ENCODE assay signal across 17 cellular contexts in the genomic region with DNA sequence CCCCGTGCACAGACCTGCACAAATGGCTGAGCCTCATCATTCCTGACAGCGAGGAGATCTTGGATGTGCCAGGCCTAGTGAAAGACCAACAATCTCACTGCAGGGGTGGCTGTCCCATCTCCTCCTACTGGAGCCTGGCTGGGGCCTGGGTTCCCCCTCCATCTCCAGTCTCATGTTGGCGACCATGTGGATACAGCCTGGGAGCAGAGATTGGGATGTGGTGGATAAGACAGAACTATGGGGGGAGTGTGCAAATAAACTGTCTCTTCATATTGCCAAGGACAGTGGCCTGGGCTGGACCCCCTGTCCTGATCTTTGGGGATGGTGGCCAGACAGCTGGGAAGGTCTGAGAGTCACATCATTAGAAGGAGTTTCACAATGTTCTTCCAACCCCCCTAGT. TPM values are rescaled to one million over a fixed set of nuclear protein-coding genes. Genes with fewer than 3 reads are reported as not detected.
"Had no signal": no experiment of that assay in that cellular context is flagged by ENCODE, and none has a peak within 500 bp of the region (broad histone marks: within the 10 kb centered on the region; RNA-seq: fewer than 3 reads in every experiment).

No MANE protein-coding gene starts in this region.

- DNase-seq: activated CD4-positive, alpha-beta T cell treated with anti-CD3 and anti-CD28 coated beads, Interleukin-2, amount 50 U/mL, for 48 hours; activated naive CD8-positive, alpha-beta T cell treated with anti-CD3 and anti-CD28 coated beads, Interleukin-2, amount 10 ng/mL, durations not matched to agents 7 days and 5 days; activated T-cell treated with anti-CD3 and anti-CD28 coated beads, Interleukin-2, amount 50 U/mL, for 72 hours; aorta; foreskin melanocyte; nephron progenitor cell; stimulated activated CD4-positive, alpha-beta T cell treated with anti-CD3 and anti-CD28 coated beads, Interleukin-4, amount 100 ng/mL, for 4 hours; SW 1271 had no signal

- H3K4me3 ChIP-seq: lung, SJSA1 had no signal

- H3K36me3 ChIP-seq: SJSA1 had no signal

- H3K27ac ChIP-seq: SJSA1 had no signal

- FAIRE-seq: colon, endothelial cell of umbilical vein, keratinocyte had no signal

- H3K9me3 ChIP-seq: SJSA1 had no signal

- H3K27me3 ChIP-seq: SJSA1 had no signal

- H3K27ac Mint-ChIP-seq: activated naive CD8-positive, alpha-beta T cell treated with anti-CD3 and anti-CD28 coated beads, Interleukin-2, amount 10 ng/mL, durations not matched to agents 7 days and 5 days; activated T-cell treated with anti-CD3 and anti-CD28 coated beads, Interleukin-2, amount 50 U/mL, for 72 hours; T-helper 2 cell treated with Interferon-gamma antibody and Interleukin-4, amounts not matched to agents 5 μg/mL and 100 μg/mL, for 36 hours; type B pancreatic cell had no signal

- H3K36me3 Mint-ChIP-seq: activated naive CD8-positive, alpha-beta T cell treated with anti-CD3 and anti-CD28 coated beads, Interleukin-2, amount 10 ng/mL, durations not matched to agents 7 days and 5 days; type B pancreatic cell had no signal

- H3K27me3 Mint-ChIP-seq: type B pancreatic cell had no signal

- H3K9me3 Mint-ChIP-seq: activated naive CD8-positive, alpha-beta T cell treated with anti-CD3 and anti-CD28 coated beads, Interleukin-2, amount 10 ng/mL, durations not matched to agents 7 days and 5 days; activated T-cell treated with anti-CD3 and anti-CD28 coated beads, Interleukin-2, amount 50 U/mL, for 72 hours; T-helper 2 cell treated with Interferon-gamma antibody and Interleukin-4, amounts not matched to agents 5 μg/mL and 100 μg/mL, for 36 hours; type B pancreatic cell had no signal

- H3K4me3 Mint-ChIP-seq: activated naive CD8-positive, alpha-beta T cell treated with anti-CD3 and anti-CD28 coated beads, Interleukin-2, amount 10 ng/mL, durations not matched to agents 7 days and 5 days; activated T-cell treated with anti-CD3 and anti-CD28 coated beads, Interleukin-2, amount 50 U/mL, for 72 hours; nephron progenitor cell; T-helper 2 cell treated with Interferon-gamma antibody and Interleukin-4, amounts not matched to agents 5 μg/mL and 100 μg/mL, for 36 hours; type B pancreatic cell had no signal

- ATAC-seq: activated CD4-positive, CD25-positive, alpha-beta regulatory T cell treated with anti-CD3 and anti-CD28 coated beads, Interleukin-2, amount 50 U/mL, for 24 hours; activated T-cell treated with anti-CD3 and anti-CD28 coated beads, Interleukin-2, amount 50 U/mL, for 72 hours had no signal

- H3K4me1 ChIP-seq: SJSA1 had no signal

- H3K4me1 Mint-ChIP-seq: activated naive CD8-positive, alpha-beta T cell treated with anti-CD3 and anti-CD28 coated beads, Interleukin-2, amount 10 ng/mL, durations not matched to agents 7 days and 5 days had no signal

RNA-seq across cellular contexts. Expression of gene INMT, which starts 13.4 kb away (rescaled TPM):
- total RNA-seq: endothelial cell of umbilical vein, pulmonary artery endothelial cell had no signal
- polyA plus RNA-seq: endothelial cell of umbilical vein, keratinocyte had no signal
